ENCODE assay signal across 1 cellular context in genomic region chr6:16729183-16729696, GRCh38.
TF ChIP-seq lines count a peak whose summit lies in the region.

No MANE protein-coding gene starts in this region.

TF ChIP-seq in IMR-90, 13 proteins besides CTCF, POLR2A, EP300 and RAD21:
- 0 out of 2 replicates have a peak, but pooled peaks have one; percentile 27 for TF ChIP-seq FOS (IDR thresholded peaks at IDR 0.05; ENCODE audit: low read depth, low read length)
- no peak for TF ChIP-seq MXI1 (IDR thresholded peaks at IDR 0.05; ENCODE audit: borderline replicate concordance, low read depth, low read length)
- TF ChIP-seq NFE2L2 (IDR thresholded peaks at IDR 0.05; ENCODE audit: low read depth, low read length) = no peak
- TF ChIP-seq RFX5 (IDR thresholded peaks at IDR 0.05; ENCODE audit: low read depth, low read length) = no peak
- TF ChIP-seq MAZ (IDR thresholded peaks at IDR 0.05; ENCODE audit: borderline replicate concordance, low read depth, low read length) = no peak
- TF ChIP-seq SMC3 (IDR thresholded peaks at IDR 0.05; ENCODE audit: low read depth, low read length) = no peak
- no peak for TF ChIP-seq USF2 (IDR thresholded peaks at IDR 0.05; ENCODE audit: low read depth, low read length)
- peak; percentile 91 for TF ChIP-seq CEBPB (IDR thresholded peaks at IDR 0.05; ENCODE audit: low read depth, low read length)
- TF ChIP-seq MAFK (IDR thresholded peaks at IDR 0.05; ENCODE audit: low read depth, low read length) = no peak
- no peak for TF ChIP-seq BHLHE40 (IDR thresholded peaks at IDR 0.05; ENCODE audit: low read depth, low read length)
- TF ChIP-seq RCOR1 (IDR thresholded peaks at IDR 0.05; ENCODE audit: insufficient replicate concordance, low read length) = no peak
- TF ChIP-seq ELK1 (IDR thresholded peaks at IDR 0.05; ENCODE audit: borderline replicate concordance, low read depth, low read length) = no peak
- no peak for TF ChIP-seq CHD1 (IDR thresholded peaks at IDR 0.05; ENCODE audit: low read depth, low read length)
